ENCODE assay signal across 1 cellular context in genomic region chr12:53042607-53043454, GRCh38.
A peak's percentile ranks its signal among the peaks of the same experiment; 100 is the strongest.
TF ChIP-seq lines count a peak whose summit lies in the region.

No MANE protein-coding gene starts in this region.

TF ChIP-seq in K562, 482 proteins besides CTCF, POLR2A, EP300 and RAD21 (continued from another document):
- TF ChIP-seq, protein P1, sequence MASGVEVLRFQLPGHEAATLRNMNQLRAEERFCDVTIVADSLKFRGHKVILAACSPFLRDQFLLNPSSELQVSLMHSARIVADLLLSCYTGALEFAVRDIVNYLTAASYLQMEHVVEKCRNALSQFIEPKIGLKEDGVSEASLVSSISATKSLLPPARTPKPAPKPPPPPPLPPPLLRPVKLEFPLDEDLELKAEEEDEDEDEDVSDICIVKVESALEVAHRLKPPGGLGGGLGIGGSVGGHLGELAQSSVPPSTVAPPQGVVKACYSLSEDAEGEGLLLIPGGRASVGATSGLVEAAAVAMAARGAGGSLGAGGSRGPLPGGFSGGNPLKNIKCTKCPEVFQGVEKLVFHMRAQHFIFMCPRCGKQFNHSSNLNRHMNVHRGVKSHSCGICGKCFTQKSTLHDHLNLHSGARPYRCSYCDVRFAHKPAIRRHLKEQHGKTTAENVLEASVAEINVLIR (CRISPR knock-in tag; IDR thresholded peaks at IDR 0.05): no peak
- TF ChIP-seq ZBTB8A (IDR thresholded peaks at IDR 0.05; ENCODE audit: partially characterized antibody): no peak
- peak; percentile 43; the same call in 1 of the 2 replicates for TF ChIP-seq PML (IDR thresholded peaks at IDR 0.05; ENCODE audit: low read length)
- TF ChIP-seq POLR2AphosphoS5 (IDR thresholded peaks at IDR 0.05; ENCODE audit: control insufficient read depth, insufficient read depth, low read depth, low read length): peak; percentile 69; the same call in 1 of the 2 replicates
- TF ChIP-seq TCF15 (CRISPR knock-in tag; IDR thresholded peaks at IDR 0.05): no peak
- TF ChIP-seq, protein P2, sequence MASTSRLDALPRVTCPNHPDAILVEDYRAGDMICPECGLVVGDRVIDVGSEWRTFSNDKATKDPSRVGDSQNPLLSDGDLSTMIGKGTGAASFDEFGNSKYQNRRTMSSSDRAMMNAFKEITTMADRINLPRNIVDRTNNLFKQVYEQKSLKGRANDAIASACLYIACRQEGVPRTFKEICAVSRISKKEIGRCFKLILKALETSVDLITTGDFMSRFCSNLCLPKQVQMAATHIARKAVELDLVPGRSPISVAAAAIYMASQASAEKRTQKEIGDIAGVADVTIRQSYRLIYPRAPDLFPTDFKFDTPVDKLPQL (IDR thresholded peaks at IDR 0.05; ENCODE audit: extremely low read depth, insufficient read length): no peak
- no peak for TF ChIP-seq DDX20 (tag; IDR thresholded peaks at IDR 0.05; ENCODE audit: low read depth)
- TF ChIP-seq RBM34 (IDR thresholded peaks at IDR 0.05; ENCODE audit: borderline replicate concordance, insufficient read depth, low read length): no peak
- TF ChIP-seq SMARCE1 (IDR thresholded peaks at IDR 0.05): no peak
- TF ChIP-seq SMAD3 (CRISPR knock-in tag; conservative IDR thresholded peaks at IDR 0.05): no peak
- peak; percentile 5; the same call in 1 of the 2 replicates for TF ChIP-seq NFIC (IDR thresholded peaks at IDR 0.05)
- TF ChIP-seq CHCHD3 (CRISPR knock-in tag; IDR thresholded peaks at IDR 0.05): no peak
- no peak for TF ChIP-seq MCM7 (IDR thresholded peaks at IDR 0.05)
- TF ChIP-seq POLR2H (tag; IDR thresholded peaks at IDR 0.05; ENCODE audit: low read depth): peak; percentile 11; the same call in 1 of the 2 replicates
